ENCODE assay signal across 8 cellular contexts in the genomic region with DNA sequence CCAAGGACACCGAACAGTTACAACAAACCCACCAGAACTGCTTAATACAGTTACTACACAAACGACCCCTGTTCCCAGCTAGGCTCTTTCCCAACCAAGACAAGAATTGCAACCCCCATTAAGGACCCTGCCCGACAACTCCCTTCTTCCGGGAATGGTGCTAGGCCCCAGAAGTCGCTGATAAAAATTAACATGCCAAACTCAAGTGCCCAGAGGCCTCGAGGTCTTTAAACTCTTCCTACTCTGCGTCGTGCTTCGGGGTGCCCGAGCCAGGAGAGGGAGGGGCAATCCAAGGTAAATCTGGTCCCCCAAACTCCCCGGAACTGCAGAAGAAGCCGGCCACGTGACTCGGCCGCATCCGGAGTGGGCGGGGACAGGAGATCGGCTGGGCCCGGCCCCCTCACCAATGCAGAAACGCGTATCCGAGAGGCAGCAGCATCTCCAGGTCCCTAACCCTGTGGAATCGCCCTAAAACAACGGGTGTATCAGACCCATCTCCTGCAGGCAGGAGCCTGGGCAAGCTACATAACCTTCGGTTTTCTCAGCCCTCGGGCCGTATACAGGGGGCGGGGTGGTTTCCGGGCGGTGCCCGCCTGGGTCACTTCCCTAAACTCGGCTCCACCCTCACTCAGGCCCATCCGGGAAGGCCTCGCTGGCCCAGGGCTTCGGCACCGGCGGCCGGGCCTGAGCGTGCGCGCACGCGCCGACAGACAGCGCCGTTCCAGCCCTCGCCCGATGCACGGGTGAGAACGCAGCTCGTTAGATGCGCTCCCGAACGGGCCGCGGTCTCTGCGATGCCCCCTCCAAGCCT. TPM values are rescaled to one million over a fixed set of nuclear protein-coding genes. Genes with fewer than 3 reads are reported as not detected.
DNase-seq lines count a peak whose midpoint lies in the region; ATAC-seq, FAIRE-seq and TF ChIP-seq lines count a peak whose summit lies in the region.

No MANE protein-coding gene starts in this region.

- H3K79me2 ChIP-seq in neural cell (replicated peaks; ENCODE audit: insufficient read depth, low read length) = peaks cover 49% of the 10 kb centered on the region

- ATAC-seq in GM18502 (IDR thresholded peaks at IDR 0.05; ENCODE audit: poor library complexity, unreplicated experiment) (peak; percentile 21), HG03354 (IDR thresholded peaks at IDR 0.05; ENCODE audit: poor library complexity, severe bottlenecking, unreplicated experiment) (peak; percentile 35)

- H3K4me2 ChIP-seq in neural cell (ENCODE audit: low read length) = peak overlapping the region; percentile 90

- H3K27ac ChIP-seq in neural cell (ENCODE audit: low read length) = peak overlapping the region; percentile 99

- H2AFZ ChIP-seq in neural cell (ENCODE audit: low read depth, low read length) = peak overlapping the region; percentile 31

- H3K36me3 Mint-ChIP-seq in stimulated activated naive CD8-positive, alpha-beta T cell treated with anti-CD3 and anti-CD28 coated beads, Interleukin-15, Interleukin-2, amounts not matched to agents 100 ng/mL and 50 ng/mL, for 24 hours (ENCODE audit: low read depth) = peaks cover 59% of the 10 kb centered on the region

- H3K9me3 Mint-ChIP-seq in stimulated activated naive CD8-positive, alpha-beta T cell treated with anti-CD3 and anti-CD28 coated beads, Interleukin-15, Interleukin-2, amounts not matched to agents 100 ng/mL and 50 ng/mL, for 24 hours = no peaks in the 10 kb centered on the region

- TF ChIP-seq CTCF in fibroblast of villous mesenchyme (IDR thresholded peaks at IDR 0.05; ENCODE audit: insufficient read depth, low read depth, low read length) (no peak), neural cell (IDR thresholded peaks at IDR 0.05; ENCODE audit: poor library complexity, severe bottlenecking) (no peak)

- no peak for TF ChIP-seq RAD21 in neural cell (conservative IDR thresholded peaks at IDR 0.05)

- peak; percentile 53 for DNase-seq in A172 (ENCODE audit: low spot score)
- DNase-seq in RCC 7860 (ENCODE audit: low spot score) = peak; percentile 27
- peak; percentile 83 for DNase-seq in activated effector memory CD4-positive, alpha-beta T cell treated with Interleukin-2 at 50 U/mL for 16 hours
- DNase-seq in fibroblast of villous mesenchyme (ENCODE audit: low read depth) = peak; percentile 70

- TF ChIP-seq EP300 in neural cell (conservative IDR thresholded peaks at IDR 0.05; ENCODE audit: poor library complexity, severe bottlenecking) = no peak

- no peaks in the 10 kb centered on the region for H3K27me3 ChIP-seq in neural cell (ENCODE audit: insufficient read depth, low read depth, low read length)

- no peak for FAIRE-seq in RCC 7860 (lab: Jason Lieb, UNC)

- H3K9me3 ChIP-seq in neural cell (ENCODE audit: low read length) = no peaks in the 10 kb centered on the region

- H3K27me3 Mint-ChIP-seq in stimulated activated naive CD8-positive, alpha-beta T cell treated with anti-CD3 and anti-CD28 coated beads, Interleukin-15, Interleukin-2, amounts not matched to agents 100 ng/mL and 50 ng/mL, for 24 hours = no peaks in the 10 kb centered on the region

- peaks cover 5% of the 10 kb centered on the region for H3K36me3 ChIP-seq in neural cell (ENCODE audit: insufficient read depth, low read length)

- H3K4me1 Mint-ChIP-seq in stimulated activated naive CD8-positive, alpha-beta T cell treated with anti-CD3 and anti-CD28 coated beads, Interleukin-15, Interleukin-2, amounts not matched to agents 100 ng/mL and 50 ng/mL, for 24 hours (ENCODE audit: low read depth) = peaks cover 55% of the 10 kb centered on the region

- peaks cover 48% of the 10 kb centered on the region for H4K20me1 ChIP-seq in neural cell (ENCODE audit: insufficient read depth)

- peak overlapping the region; percentile 96 for H3K4me3 Mint-ChIP-seq in stimulated activated naive CD8-positive, alpha-beta T cell treated with anti-CD3 and anti-CD28 coated beads, Interleukin-15, Interleukin-2, amounts not matched to agents 100 ng/mL and 50 ng/mL, for 24 hours

- peaks cover 5% of the 10 kb centered on the region for H3F3A ChIP-seq in neural cell (ENCODE audit: insufficient read depth, low read length, poor library complexity, severe bottlenecking)

- H3K27ac Mint-ChIP-seq in stimulated activated naive CD8-positive, alpha-beta T cell treated with anti-CD3 and anti-CD28 coated beads, Interleukin-15, Interleukin-2, amounts not matched to agents 100 ng/mL and 50 ng/mL, for 24 hours = peak overlapping the region; percentile 88

- H3K4me3 ChIP-seq in fibroblast of villous mesenchyme (ENCODE audit: low read depth, low read length) (peak overlapping the region; percentile 98), neural cell (ENCODE audit: low read length) (peak overlapping the region; percentile 100)

- no peaks in the 10 kb centered on the region for H3K9me2 ChIP-seq in neural cell (ENCODE audit: insufficient read depth, low read length)

- H3K9ac ChIP-seq in neural cell (ENCODE audit: low read length) = peak overlapping the region; percentile 91

TF ChIP-seq in neural cell, 6 proteins besides CTCF, POLR2A, EP300 and RAD21:
- TF ChIP-seq MXI1 (conservative IDR thresholded peaks at IDR 0.05; ENCODE audit: poor library complexity, severe bottlenecking) = peak; percentile 64
- TF ChIP-seq TAF1 (IDR thresholded peaks at IDR 0.05; ENCODE audit: low read depth) = no peak
- TF ChIP-seq, protein P1, sequence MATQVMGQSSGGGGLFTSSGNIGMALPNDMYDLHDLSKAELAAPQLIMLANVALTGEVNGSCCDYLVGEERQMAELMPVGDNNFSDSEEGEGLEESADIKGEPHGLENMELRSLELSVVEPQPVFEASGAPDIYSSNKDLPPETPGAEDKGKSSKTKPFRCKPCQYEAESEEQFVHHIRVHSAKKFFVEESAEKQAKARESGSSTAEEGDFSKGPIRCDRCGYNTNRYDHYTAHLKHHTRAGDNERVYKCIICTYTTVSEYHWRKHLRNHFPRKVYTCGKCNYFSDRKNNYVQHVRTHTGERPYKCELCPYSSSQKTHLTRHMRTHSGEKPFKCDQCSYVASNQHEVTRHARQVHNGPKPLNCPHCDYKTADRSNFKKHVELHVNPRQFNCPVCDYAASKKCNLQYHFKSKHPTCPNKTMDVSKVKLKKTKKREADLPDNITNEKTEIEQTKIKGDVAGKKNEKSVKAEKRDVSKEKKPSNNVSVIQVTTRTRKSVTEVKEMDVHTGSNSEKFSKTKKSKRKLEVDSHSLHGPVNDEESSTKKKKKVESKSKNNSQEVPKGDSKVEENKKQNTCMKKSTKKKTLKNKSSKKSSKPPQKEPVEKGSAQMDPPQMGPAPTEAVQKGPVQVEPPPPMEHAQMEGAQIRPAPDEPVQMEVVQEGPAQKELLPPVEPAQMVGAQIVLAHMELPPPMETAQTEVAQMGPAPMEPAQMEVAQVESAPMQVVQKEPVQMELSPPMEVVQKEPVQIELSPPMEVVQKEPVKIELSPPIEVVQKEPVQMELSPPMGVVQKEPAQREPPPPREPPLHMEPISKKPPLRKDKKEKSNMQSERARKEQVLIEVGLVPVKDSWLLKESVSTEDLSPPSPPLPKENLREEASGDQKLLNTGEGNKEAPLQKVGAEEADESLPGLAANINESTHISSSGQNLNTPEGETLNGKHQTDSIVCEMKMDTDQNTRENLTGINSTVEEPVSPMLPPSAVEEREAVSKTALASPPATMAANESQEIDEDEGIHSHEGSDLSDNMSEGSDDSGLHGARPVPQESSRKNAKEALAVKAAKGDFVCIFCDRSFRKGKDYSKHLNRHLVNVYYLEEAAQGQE (IDR thresholded peaks at IDR 0.05; ENCODE audit: borderline replicate concordance) = no peak
- no peak for TF ChIP-seq POLR2AphosphoS5 (IDR thresholded peaks at IDR 0.05)
TF ChIP-seq in neural cell: peak in this region for 1.

RNA-seq across cellular contexts. Expression of a gene that starts 1.1 kb away (rescaled TPM):
- 1,263 and 1,396 TPM in 2 replicates for total RNA-seq in A172 (2014; rRNA removed; shearing (Covaris generic))
- total RNA-seq in fibroblast of villous mesenchyme = 1,115 and 1,444 TPM in 2 replicates
- polyA plus RNA-seq in neural cell = 1,633 and 1,984 TPM in 2 replicates
- 790 and 797 TPM in 2 replicates for polyA minus RNA-seq in neural cell

RNA-seq across cellular contexts. Expression of a gene that starts 3.3 kb away (rescaled TPM):
- 27.1 and 35.3 TPM in 2 replicates for total RNA-seq in A172 (2014; rRNA removed; shearing (Covaris generic))
- 71.2 and 75.7 TPM in 2 replicates for total RNA-seq in fibroblast of villous mesenchyme
- 183 and 211 TPM in 2 replicates for polyA plus RNA-seq in neural cell
- polyA minus RNA-seq in neural cell = 84.5 and 103 TPM in 2 replicates

RNA-seq across cellular contexts. Expression of a gene that starts 15.7 kb away (rescaled TPM):
- 48.5 and 56.8 TPM in 2 replicates for total RNA-seq in A172 (2014; rRNA removed; shearing (Covaris generic))
- total RNA-seq in fibroblast of villous mesenchyme = 77.7 and 79.6 TPM in 2 replicates
- 0.50 and 0.67 TPM in 2 replicates for polyA plus RNA-seq in neural cell
- 0.49 TPM in 1 of 2 replicates, not detected in the other for polyA minus RNA-seq in neural cell

RNA-seq across cellular contexts. Expression of a gene that starts 22.7 kb away (rescaled TPM):
- 0.79 and 1.8 TPM in 2 replicates for total RNA-seq in A172 (2014; rRNA removed; shearing (Covaris generic))
- 0.43 TPM in 1 of 2 replicates, not detected in the other for total RNA-seq in fibroblast of villous mesenchyme
- polyA plus RNA-seq in neural cell = not detected in 2 replicates
- polyA minus RNA-seq in neural cell = not detected in 2 replicates

RNA-seq across cellular contexts. Expression of a gene that starts 23.1 kb away (rescaled TPM):
- not detected in 2 replicates for total RNA-seq in A172 (2014; rRNA removed; shearing (Covaris generic))
- total RNA-seq in fibroblast of villous mesenchyme = under 0.01 TPM in 1 of 2 replicates, not detected in the other
- polyA plus RNA-seq in neural cell = 12.6 and 16.0 TPM in 2 replicates
- 7.5 and 7.9 TPM in 2 replicates for polyA minus RNA-seq in neural cell

Comparison
In these comparisons a context has a peak if more than half of its experiments do, and no peak if none do; other contexts are left out.
1. Peak in every context shown above with its lines: DNase-seq, ATAC-seq, H3K4me3 ChIP-seq and H3K27ac ChIP-seq.
2. DNase-seq: peak in every context shown above with its lines; median percentile 83 in activated effector memory CD4-positive, alpha-beta T cell treated with Interleukin-2 at 50 U/mL for 16 hours; 70 in fibroblast of villous mesenchyme; 53 in A172; 27 in RCC 7860.